ENCODE assay signal across 9 cellular contexts in genomic region chr12:125330645-125331341, GRCh38.
DNase-seq lines count a peak whose midpoint lies in the region; TF ChIP-seq lines count a peak whose summit lies in the region.
"Had no signal": no experiment of that assay in that cellular context is flagged by ENCODE, and none has a peak within 500 bp of the region (broad histone marks: within the 10 kb centered on the region; RNA-seq: fewer than 3 reads in every experiment).

No MANE protein-coding gene starts in this region.

- no peaks in the 10 kb centered on the region for H3K36me3 ChIP-seq in esophagus squamous epithelium
- no peaks in the 10 kb centered on the region for H3K36me3 ChIP-seq in mucosa of rectum (ENCODE audit: control insufficient read depth in 2 of 2, insufficient read depth in 2 of 2, low read length in 2 of 2)

- peak overlapping the region in 1 of 2 donors; percentile 70 for H3K9ac ChIP-seq in mucosa of rectum (ENCODE audit: low read depth in 1 of 2, low read length in 2 of 2)

- DNase-seq in GM12864 (ENCODE audit: low read depth), result no peak
- peak; percentile 38 for DNase-seq in H4 (ENCODE audit: low spot score)
- DNase-seq in NCI-H1105 (lab: John Stamatoyannopoulos, UW), result peak; percentile 31
- DNase-seq in activated CD8-positive, alpha-beta memory T cell treated with anti-CD3 and anti-CD28 coated beads, Interleukin-2, amount 50 U/mL, for 48 hours, result peak; percentile 88
- DNase-seq in esophagus squamous epithelium (lab: John Stamatoyannopoulos, UW), result no peak
- peak; percentile 18 to 28 for DNase-seq in stimulated activated CD8-positive, alpha-beta memory T cell treated with anti-CD3 and anti-CD28 coated beads, Interleukin-7, amount 100 ng/mL, for 48 hours (ENCODE audit: extremely low read depth in 1 of 2, low read depth in 1 of 2)
- no peak for DNase-seq in cortex of kidney (lab: John Stamatoyannopoulos, UW)

- H3K4me1 ChIP-seq in esophagus squamous epithelium (peaks cover 5 to 9% (median 7%) of the 10 kb centered on the region in 3 donors), mucosa of rectum (ENCODE audit: control insufficient read depth in 2 of 2, insufficient read depth in 2 of 2, low read length in 2 of 2) (peaks cover 3% of the 10 kb centered on the region in 2 donors)

- intact Hi-C loops in esophagus squamous epithelium (cut with DNase I), result no loop called here

- TF ChIP-seq POLR2A in esophagus squamous epithelium (IDR thresholded peaks at IDR 0.05), result no peak

- peaks cover 0 to 5% (median 0%) of the 10 kb centered on the region in 3 donors for H3K9me3 ChIP-seq in esophagus squamous epithelium
- no peaks in the 10 kb centered on the region for H3K9me3 ChIP-seq in mucosa of rectum (ENCODE audit: control insufficient read depth in 2 of 2, low read length in 2 of 2)

- no peak overlapping the region for H3K4me3 ChIP-seq in GM12864 (ENCODE audit: low read depth, low read length)
- peak overlapping the region; percentile 16 to 60 (median 38) for H3K4me3 ChIP-seq in esophagus squamous epithelium
- peak overlapping the region; percentile 61 to 64 for H3K4me3 ChIP-seq in mucosa of rectum (ENCODE audit: low read length in 2 of 2)

- TF ChIP-seq CTCF in GM12864 (IDR thresholded peaks at IDR 0.05; ENCODE audit: low read depth, low read length, missing control alignments) (peak; percentile 84), esophagus squamous epithelium (IDR thresholded peaks at IDR 0.05) (peak; percentile 68 to 82 (median 78))

- WGBS in esophagus squamous epithelium, 2 donors, result 0 to 2% methylated on average over 3 to 15 of the region's 30 CpGs

- H3K27ac ChIP-seq in esophagus squamous epithelium (no peak overlapping the region), mucosa of rectum (ENCODE audit: low read depth in 2 of 2, low read length in 2 of 2) (no peak overlapping the region)
- H3K27ac ChIP-seq: epithelial cell of prostate had no signal

- H3K27me3 ChIP-seq in esophagus squamous epithelium (peaks cover 0 to 59% (median 0%) of the 10 kb centered on the region in 4 donors), mucosa of rectum (ENCODE audit: control insufficient read depth in 2 of 2, insufficient read depth in 2 of 2, low read length in 2 of 2) (peaks cover 0 to 6% of the 10 kb centered on the region in 2 donors)

Comparison
In these comparisons a context has a peak if more than half of its experiments do, and no peak if none do; other contexts are left out.
1. DNase-seq: peak in H4 (single experiment), NCI-H1105 (single experiment), activated CD8-positive, alpha-beta memory T cell treated with anti-CD3 and anti-CD28 coated beads, Interleukin-2, amount 50 U/mL, for 48 hours (single experiment) and stimulated activated CD8-positive, alpha-beta memory T cell treated with anti-CD3 and anti-CD28 coated beads, Interleukin-7, amount 100 ng/mL, for 48 hours (2 of 2); none in GM12864 (single experiment), esophagus squamous epithelium (single experiment) and cortex of kidney (single experiment).